ENCODE assay signal across 1 cellular context in the genomic region with DNA sequence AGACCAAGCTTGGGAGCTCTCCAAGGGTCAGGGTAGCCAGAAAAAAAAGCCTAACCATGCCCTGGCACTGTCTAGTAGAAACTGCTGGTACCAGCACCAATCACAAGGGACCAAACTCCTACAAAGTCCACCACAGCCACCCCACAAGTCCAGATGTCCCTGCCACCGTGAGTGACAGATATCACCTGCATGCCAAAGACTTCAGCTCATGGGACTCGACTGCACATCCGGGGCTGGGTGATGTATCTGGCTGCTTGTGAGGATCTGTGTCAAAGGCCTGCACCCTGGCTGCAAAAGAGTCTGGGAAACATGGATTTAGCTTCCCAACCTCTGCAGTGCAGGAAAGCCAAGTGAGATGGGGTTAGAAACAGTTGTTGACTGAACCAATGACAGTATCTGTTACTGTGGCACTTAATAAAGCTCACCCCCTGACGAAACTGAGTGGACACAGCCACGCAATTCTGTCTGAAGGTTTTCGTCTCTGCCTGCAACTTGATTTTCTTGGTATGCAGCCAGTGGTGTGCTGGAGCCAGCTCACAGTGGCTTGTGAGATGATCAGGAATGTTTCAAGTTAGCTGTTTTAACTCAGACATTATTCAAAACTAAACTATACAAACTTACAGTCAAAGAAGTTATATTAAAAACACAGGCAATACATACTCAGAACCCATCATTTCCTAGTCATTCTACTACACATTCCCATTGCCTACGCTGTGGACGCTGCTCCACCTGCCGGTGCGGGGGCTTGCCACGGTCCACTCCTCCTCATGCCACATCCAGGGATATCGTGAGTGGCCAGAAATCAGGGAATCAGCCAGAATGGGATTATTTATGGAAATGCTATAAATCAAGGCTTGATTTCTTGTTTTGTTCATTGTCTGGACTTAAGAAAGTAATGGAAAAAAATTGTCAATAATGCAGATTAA.
TF ChIP-seq lines count a peak whose summit lies in the region.

No MANE protein-coding gene starts in this region.

TF ChIP-seq in K562, 482 proteins besides CTCF, POLR2A, EP300 and RAD21:
- TF ChIP-seq ZNF589 (CRISPR knock-in tag; IDR thresholded peaks at IDR 0.05; ENCODE audit: low read depth) (no peak), SLC30A9 (CRISPR knock-in tag; IDR thresholded peaks at IDR 0.05) (no peak), AFF4 (CRISPR knock-in tag; IDR thresholded peaks at IDR 0.05) (no peak), TFAP4 (CRISPR knock-in tag; IDR thresholded peaks at IDR 0.05; ENCODE audit: borderline replicate concordance) (no peak), E2F6 (IDR thresholded peaks at IDR 0.05; ENCODE audit: borderline replicate concordance in 1 of 2, extremely low read depth in 1 of 2, insufficient read depth in 1 of 2, insufficient read length in 1 of 2, low read depth in 1 of 2, low read length in 1 of 2, poor library complexity in 1 of 2, severe bottlenecking in 1 of 2) (no peak), ZBED1 (IDR thresholded peaks at IDR 0.05) (no peak), HMBOX1 (IDR thresholded peaks at IDR 0.05) (no peak), ZNF143 (CRISPR knock-in tag; IDR thresholded peaks at IDR 0.05) (no peak), NCOA4 (IDR thresholded peaks at IDR 0.05; ENCODE audit: partially characterized antibody) (no peak), ZNF232 (CRISPR knock-in tag; IDR thresholded peaks at IDR 0.05) (no peak), NFE2L1 (tag; IDR thresholded peaks at IDR 0.05; ENCODE audit: borderline replicate concordance, low read depth) (no peak), KAT2B (IDR thresholded peaks at IDR 0.05; ENCODE audit: low read depth, low read length) (no peak), BACH1 (tag; IDR thresholded peaks at IDR 0.05) (no peak), ZBTB43 (CRISPR knock-in tag; IDR thresholded peaks at IDR 0.05) (no peak)
- TF ChIP-seq, protein P1, sequence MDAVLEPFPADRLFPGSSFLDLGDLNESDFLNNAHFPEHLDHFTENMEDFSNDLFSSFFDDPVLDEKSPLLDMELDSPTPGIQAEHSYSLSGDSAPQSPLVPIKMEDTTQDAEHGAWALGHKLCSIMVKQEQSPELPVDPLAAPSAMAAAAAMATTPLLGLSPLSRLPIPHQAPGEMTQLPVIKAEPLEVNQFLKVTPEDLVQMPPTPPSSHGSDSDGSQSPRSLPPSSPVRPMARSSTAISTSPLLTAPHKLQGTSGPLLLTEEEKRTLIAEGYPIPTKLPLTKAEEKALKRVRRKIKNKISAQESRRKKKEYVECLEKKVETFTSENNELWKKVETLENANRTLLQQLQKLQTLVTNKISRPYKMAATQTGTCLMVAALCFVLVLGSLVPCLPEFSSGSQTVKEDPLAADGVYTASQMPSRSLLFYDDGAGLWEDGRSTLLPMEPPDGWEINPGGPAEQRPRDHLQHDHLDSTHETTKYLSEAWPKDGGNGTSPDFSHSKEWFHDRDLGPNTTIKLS (IDR thresholded peaks at IDR 0.05; ENCODE audit: borderline replicate concordance, low read depth): no peak
- TF ChIP-seq, protein P2, sequence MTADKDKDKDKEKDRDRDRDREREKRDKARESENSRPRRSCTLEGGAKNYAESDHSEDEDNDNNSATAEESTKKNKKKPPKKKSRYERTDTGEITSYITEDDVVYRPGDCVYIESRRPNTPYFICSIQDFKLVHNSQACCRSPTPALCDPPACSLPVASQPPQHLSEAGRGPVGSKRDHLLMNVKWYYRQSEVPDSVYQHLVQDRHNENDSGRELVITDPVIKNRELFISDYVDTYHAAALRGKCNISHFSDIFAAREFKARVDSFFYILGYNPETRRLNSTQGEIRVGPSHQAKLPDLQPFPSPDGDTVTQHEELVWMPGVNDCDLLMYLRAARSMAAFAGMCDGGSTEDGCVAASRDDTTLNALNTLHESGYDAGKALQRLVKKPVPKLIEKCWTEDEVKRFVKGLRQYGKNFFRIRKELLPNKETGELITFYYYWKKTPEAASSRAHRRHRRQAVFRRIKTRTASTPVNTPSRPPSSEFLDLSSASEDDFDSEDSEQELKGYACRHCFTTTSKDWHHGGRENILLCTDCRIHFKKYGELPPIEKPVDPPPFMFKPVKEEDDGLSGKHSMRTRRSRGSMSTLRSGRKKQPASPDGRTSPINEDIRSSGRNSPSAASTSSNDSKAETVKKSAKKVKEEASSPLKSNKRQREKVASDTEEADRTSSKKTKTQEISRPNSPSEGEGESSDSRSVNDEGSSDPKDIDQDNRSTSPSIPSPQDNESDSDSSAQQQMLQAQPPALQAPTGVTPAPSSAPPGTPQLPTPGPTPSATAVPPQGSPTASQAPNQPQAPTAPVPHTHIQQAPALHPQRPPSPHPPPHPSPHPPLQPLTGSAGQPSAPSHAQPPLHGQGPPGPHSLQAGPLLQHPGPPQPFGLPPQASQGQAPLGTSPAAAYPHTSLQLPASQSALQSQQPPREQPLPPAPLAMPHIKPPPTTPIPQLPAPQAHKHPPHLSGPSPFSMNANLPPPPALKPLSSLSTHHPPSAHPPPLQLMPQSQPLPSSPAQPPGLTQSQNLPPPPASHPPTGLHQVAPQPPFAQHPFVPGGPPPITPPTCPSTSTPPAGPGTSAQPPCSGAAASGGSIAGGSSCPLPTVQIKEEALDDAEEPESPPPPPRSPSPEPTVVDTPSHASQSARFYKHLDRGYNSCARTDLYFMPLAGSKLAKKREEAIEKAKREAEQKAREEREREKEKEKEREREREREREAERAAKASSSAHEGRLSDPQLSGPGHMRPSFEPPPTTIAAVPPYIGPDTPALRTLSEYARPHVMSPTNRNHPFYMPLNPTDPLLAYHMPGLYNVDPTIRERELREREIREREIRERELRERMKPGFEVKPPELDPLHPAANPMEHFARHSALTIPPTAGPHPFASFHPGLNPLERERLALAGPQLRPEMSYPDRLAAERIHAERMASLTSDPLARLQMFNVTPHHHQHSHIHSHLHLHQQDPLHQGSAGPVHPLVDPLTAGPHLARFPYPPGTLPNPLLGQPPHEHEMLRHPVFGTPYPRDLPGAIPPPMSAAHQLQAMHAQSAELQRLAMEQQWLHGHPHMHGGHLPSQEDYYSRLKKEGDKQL (CRISPR knock-in tag; IDR thresholded peaks at IDR 0.05; ENCODE audit: borderline replicate concordance): no peak
- TF ChIP-seq, protein P3, sequence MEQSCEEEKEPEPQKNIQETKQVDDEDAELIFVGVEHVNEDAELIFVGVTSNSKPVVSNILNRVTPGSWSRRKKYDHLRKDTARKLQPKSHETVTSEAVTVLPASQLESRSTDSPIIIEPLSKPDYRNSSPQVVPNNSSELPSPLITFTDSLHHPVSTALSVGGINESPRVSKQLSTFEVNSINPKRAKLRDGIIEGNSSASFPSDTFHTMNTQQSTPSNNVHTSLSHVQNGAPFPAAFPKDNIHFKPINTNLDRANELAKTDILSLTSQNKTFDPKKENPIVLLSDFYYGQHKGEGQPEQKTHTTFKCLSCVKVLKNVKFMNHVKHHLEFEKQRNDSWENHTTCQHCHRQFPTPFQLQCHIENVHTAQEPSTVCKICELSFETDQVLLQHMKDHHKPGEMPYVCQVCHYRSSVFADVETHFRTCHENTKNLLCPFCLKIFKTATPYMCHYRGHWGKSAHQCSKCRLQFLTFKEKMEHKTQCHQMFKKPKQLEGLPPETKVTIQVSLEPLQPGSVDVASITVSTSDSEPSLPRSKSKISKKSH (CRISPR knock-in tag; IDR thresholded peaks at IDR 0.05): no peak
TF ChIP-seq in K562: peak in this region for 0.
